ENCODE assay signal across 1 cellular context in genomic region chr14:89757313-89757939, GRCh38.
TF ChIP-seq lines count a peak whose summit lies in the region.

No MANE protein-coding gene starts in this region.

TF ChIP-seq in SK-N-SH treated with all-trans-retinoic acid at 6 μM for 48 hours, 23 proteins besides CTCF, POLR2A, EP300 and RAD21 (continued from another document):
- TF ChIP-seq TSHZ2 (CRISPR knock-in tag; IDR thresholded peaks at IDR 0.05), result no peak
TF ChIP-seq in SK-N-SH treated with all-trans-retinoic acid at 6 μM for 48 hours: peak in this region for 0.
